Comparison of ENCODE assay signal across 9 cellular contexts in the genomic region with DNA sequence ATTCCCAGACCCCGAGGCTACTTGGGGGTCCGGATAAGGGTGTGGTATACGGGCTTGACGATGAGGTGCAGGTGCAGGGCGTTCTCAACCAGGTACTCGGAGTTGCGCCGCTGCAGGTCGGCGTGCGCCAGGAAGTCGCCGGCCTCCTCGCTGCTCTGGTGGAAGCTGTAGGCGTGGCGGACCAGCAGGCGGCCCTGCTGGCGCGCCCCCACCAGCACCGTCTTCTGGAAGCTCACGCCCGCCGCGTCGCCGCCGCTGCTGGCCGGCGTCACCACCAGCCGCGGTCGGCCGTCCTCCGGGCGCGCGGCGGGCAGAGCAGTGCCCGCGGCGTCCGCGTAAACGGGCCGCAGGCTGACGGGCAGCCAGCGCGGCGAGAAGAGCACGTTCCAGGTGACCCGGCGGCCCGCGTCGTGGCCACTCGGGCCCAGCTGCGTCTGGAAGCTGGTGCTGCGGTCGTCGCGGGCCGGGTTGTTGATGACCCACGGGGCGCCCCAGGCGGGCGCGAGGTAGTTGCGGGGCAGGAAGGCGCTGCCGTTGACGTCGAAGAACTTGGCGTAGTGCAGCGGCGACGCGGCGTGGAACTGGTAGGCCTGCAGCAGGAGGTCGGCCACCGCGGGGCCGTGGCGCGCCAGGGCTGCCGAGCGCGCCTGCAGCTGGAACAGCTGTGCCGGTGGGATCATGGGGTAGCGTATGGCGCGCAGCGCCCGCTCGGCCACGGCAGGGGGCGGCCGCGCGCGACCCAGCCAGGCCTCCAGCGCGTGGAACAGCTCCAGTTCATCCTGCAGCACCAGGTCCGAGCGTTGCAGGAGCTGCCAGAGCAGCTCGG. TPM values are rescaled to one million over a fixed set of nuclear protein-coding genes. Genes with fewer than 3 reads are reported as not detected.
A peak's percentile ranks its signal among the peaks of the same experiment; 100 is the strongest.
DNase-seq lines count a peak whose midpoint lies in the region; ATAC-seq lines count a peak whose summit lies in the region.
"Had no signal": no experiment of that assay in that cellular context is flagged by ENCODE, and none has a peak within 500 bp of the region (broad histone marks: within the 10 kb centered on the region; RNA-seq: fewer than 3 reads in every experiment).

No MANE protein-coding gene starts in this region.

- H3K4me1 Mint-ChIP-seq in activated CD4-positive, alpha-beta T cell treated with anti-CD3 and anti-CD28 coated beads, Interleukin-2, amount 10 ng/mL, durations not matched to agents 24 days and 14 days, result peaks cover 9% of the 10 kb centered on the region
- H3K4me1 Mint-ChIP-seq in activated CD4-positive, alpha-beta memory T cell treated with anti-CD3 and anti-CD28 coated beads, Interleukin-2, amount 10 ng/mL, durations not matched to agents 7 days and 5 days, result peaks cover 7% of the 10 kb centered on the region

- peaks cover 7% of the 10 kb centered on the region for H3K4me1 ChIP-seq in iPS DF 6.9 (ENCODE audit: control insufficient read depth, insufficient read depth, low read length)

- H3K27ac Mint-ChIP-seq in activated CD4-positive, alpha-beta T cell treated with anti-CD3 and anti-CD28 coated beads, Interleukin-2, amount 10 ng/mL, durations not matched to agents 24 days and 14 days, result no peak overlapping the region
- no peak overlapping the region for H3K27ac Mint-ChIP-seq in activated CD4-positive, alpha-beta memory T cell treated with anti-CD3 and anti-CD28 coated beads, Interleukin-2, amount 10 ng/mL, durations not matched to agents 7 days and 5 days

- H3K4me3 Mint-ChIP-seq in activated CD4-positive, alpha-beta T cell treated with anti-CD3 and anti-CD28 coated beads, Interleukin-2, amount 10 ng/mL, durations not matched to agents 24 days and 14 days, result no peak overlapping the region
- H3K4me3 Mint-ChIP-seq in activated CD4-positive, alpha-beta memory T cell treated with anti-CD3 and anti-CD28 coated beads, Interleukin-2, amount 10 ng/mL, durations not matched to agents 7 days and 5 days, result no peak overlapping the region

- H3K4me3 ChIP-seq in iPS DF 6.9 (ENCODE audit: low read length), result peak overlapping the region; percentile 33; the same call in 1 of the 2 replicates

- no peaks in the 10 kb centered on the region for H3K9me3 ChIP-seq in iPS DF 6.9 (ENCODE audit: control insufficient read depth, insufficient read depth, low read length)
- H3K9me3 ChIP-seq: transverse colon had no signal

- peak; percentile 69 for DNase-seq in activated CD4-positive, alpha-beta T cell treated with anti-CD3 and anti-CD28 coated beads, Interleukin-2, amount 10 ng/mL, durations not matched to agents 24 days and 14 days
- no peak for DNase-seq in activated CD4-positive, alpha-beta T cell treated with anti-CD3 and anti-CD28 coated beads for 4 hours
- peak; percentile 30 for DNase-seq in activated CD4-positive, alpha-beta memory T cell treated with anti-CD3 and anti-CD28 coated beads, Interleukin-2, amount 10 ng/mL, durations not matched to agents 7 days and 5 days
- no peak for DNase-seq in iPS DF 6.9 (ENCODE audit: low read depth, low spot score)
- DNase-seq in stimulated activated CD8-positive, alpha-beta memory T cell treated with anti-CD3 and anti-CD28 coated beads, Interleukin-4, amount 100 ng/mL, for 48 hours, result peak; percentile 30
- DNase-seq in NCI-H1417 (lab: John Stamatoyannopoulos, UW), result no peak
- DNase-seq in OCI-M2 (lab: John Stamatoyannopoulos, UW; ENCODE audit: unreplicated experiment), result no peak
- DNase-seq: transverse colon had no signal

- peaks cover 2% of the 10 kb centered on the region for H3K36me3 Mint-ChIP-seq in activated CD4-positive, alpha-beta T cell treated with anti-CD3 and anti-CD28 coated beads, Interleukin-2, amount 10 ng/mL, durations not matched to agents 24 days and 14 days (ENCODE audit: low read depth)
- H3K36me3 Mint-ChIP-seq in activated CD4-positive, alpha-beta memory T cell treated with anti-CD3 and anti-CD28 coated beads, Interleukin-2, amount 10 ng/mL, durations not matched to agents 7 days and 5 days (ENCODE audit: low read depth), result no peaks in the 10 kb centered on the region

- whole genome bisulfite sequencing in iPS DF 6.9 (ENCODE audit: insufficient coverage, insufficient read length), result no CpG with 5 or more reads among the region's 105 CpGs

- ATAC-seq in HG02970 (IDR thresholded peaks at IDR 0.05; ENCODE audit: low FRiP score, unreplicated experiment), result no peak

- H3K36me3 ChIP-seq in iPS DF 6.9 (ENCODE audit: control insufficient read depth, insufficient read depth, low read length), result no peaks in the 10 kb centered on the region
- H3K36me3 ChIP-seq: transverse colon had no signal

- peaks cover 49% of the 10 kb centered on the region for H3K27me3 ChIP-seq in iPS DF 6.9 (ENCODE audit: control insufficient read depth, insufficient read depth, low read length)

- H3K27ac ChIP-seq in iPS DF 6.9 (ENCODE audit: low read length), result no peak overlapping the region
- H3K27ac ChIP-seq: transverse colon had no signal

- CTCF ChIA-PET in activated CD4-positive, alpha-beta memory T cell treated with anti-CD3 and anti-CD28 coated beads, Interleukin-2, amount 10 ng/mL, durations not matched to agents 7 days and 5 days (lab: Charles Lee), result interaction anchor here (1.1 to 8.9 kb wide), 5 partner anchors 11 to 103 kb away, joined by 3 to 75 read pairs (median 8); a partner anchor contains a TSS

- peaks cover 53% of the 10 kb centered on the region for H3K27me3 Mint-ChIP-seq in activated CD4-positive, alpha-beta T cell treated with anti-CD3 and anti-CD28 coated beads, Interleukin-2, amount 10 ng/mL, durations not matched to agents 24 days and 14 days
- peaks cover 66% of the 10 kb centered on the region for H3K27me3 Mint-ChIP-seq in activated CD4-positive, alpha-beta memory T cell treated with anti-CD3 and anti-CD28 coated beads, Interleukin-2, amount 10 ng/mL, durations not matched to agents 7 days and 5 days

- POLR2A ChIA-PET in activated CD4-positive, alpha-beta memory T cell treated with anti-CD3 and anti-CD28 coated beads, Interleukin-2, amount 10 ng/mL, durations not matched to agents 7 days and 5 days (lab: Charles Lee), result interaction anchor here (1.0 to 1.7 kb wide), 4 partner anchors 9 to 146 kb away, joined by 3 to 4 read pairs (median 3); no protein-coding TSS in a partner anchor

- no peaks in the 10 kb centered on the region for H3K9me3 Mint-ChIP-seq in activated CD4-positive, alpha-beta T cell treated with anti-CD3 and anti-CD28 coated beads, Interleukin-2, amount 10 ng/mL, durations not matched to agents 24 days and 14 days
- H3K9me3 Mint-ChIP-seq in activated CD4-positive, alpha-beta memory T cell treated with anti-CD3 and anti-CD28 coated beads, Interleukin-2, amount 10 ng/mL, durations not matched to agents 7 days and 5 days, result no peaks in the 10 kb centered on the region

- intact Hi-C loops in activated CD4-positive, alpha-beta T cell treated with anti-CD3 and anti-CD28 coated beads, Interleukin-2, amount 10 ng/mL, durations not matched to agents 24 days and 14 days (cut with micrococcal nuclease), result loop anchor here (1.0 kb wide), 1 partner anchor 56 kb away; no protein-coding TSS in a partner anchor

RNA-seq across cellular contexts. Expression of a gene that starts 4.8 kb away (rescaled TPM):
- total RNA-seq in activated CD4-positive, alpha-beta T cell treated with anti-CD3 and anti-CD28 coated beads, Interleukin-2, amount 10 ng/mL, durations not matched to agents 24 days and 14 days, result not detected in 2 replicates
- under 1 TPM in 1 of 2 experiments, not detected in 1; 0.18 TPM for total RNA-seq in activated CD4-positive, alpha-beta memory T cell treated with anti-CD3 and anti-CD28 coated beads, Interleukin-2, amount 10 ng/mL, durations not matched to agents 7 days and 5 days
- total RNA-seq: transverse colon had no signal

RNA-seq across cellular contexts. Expression of a gene that starts 10.5 kb away (rescaled TPM):
- 0.28 TPM in 1 of 2 replicates, not detected in the other for total RNA-seq in activated CD4-positive, alpha-beta T cell treated with anti-CD3 and anti-CD28 coated beads, Interleukin-2, amount 10 ng/mL, durations not matched to agents 24 days and 14 days
- under 1 TPM in 1 of 2 experiments, not detected in 1; 0.15 TPM for total RNA-seq in activated CD4-positive, alpha-beta memory T cell treated with anti-CD3 and anti-CD28 coated beads, Interleukin-2, amount 10 ng/mL, durations not matched to agents 7 days and 5 days

RNA-seq across cellular contexts. Expression of a gene that starts 30.8 kb away (rescaled TPM):
- total RNA-seq in activated CD4-positive, alpha-beta T cell treated with anti-CD3 and anti-CD28 coated beads, Interleukin-2, amount 10 ng/mL, durations not matched to agents 24 days and 14 days, result 0.09 and 0.23 TPM in 2 replicates
- total RNA-seq in activated CD4-positive, alpha-beta memory T cell treated with anti-CD3 and anti-CD28 coated beads, Interleukin-2, amount 10 ng/mL, durations not matched to agents 7 days and 5 days, result 1 to 10 TPM; 3.5 to 3.8 TPM

Comparison
In these comparisons a context has a peak if more than half of its experiments do, and no peak if none do; other contexts are left out.
1. DNase-seq: peak in activated CD4-positive, alpha-beta T cell treated with anti-CD3 and anti-CD28 coated beads, Interleukin-2, amount 10 ng/mL, durations not matched to agents 24 days and 14 days (single experiment), activated CD4-positive, alpha-beta memory T cell treated with anti-CD3 and anti-CD28 coated beads, Interleukin-2, amount 10 ng/mL, durations not matched to agents 7 days and 5 days (single experiment) and stimulated activated CD8-positive, alpha-beta memory T cell treated with anti-CD3 and anti-CD28 coated beads, Interleukin-4, amount 100 ng/mL, for 48 hours (single experiment); none in activated CD4-positive, alpha-beta T cell treated with anti-CD3 and anti-CD28 coated beads for 4 hours (0 of 2), iPS DF 6.9 (single experiment), NCI-H1417 (0 of 3) and OCI-M2 (single experiment).